ENCODE assay signal across 25 cellular contexts in genomic region chr13:102567857-102568256, GRCh38.
"Had no signal": no experiment of that assay in that cellular context is flagged by ENCODE, and none has a peak within 500 bp of the region (broad histone marks: within the 10 kb centered on the region; RNA-seq: fewer than 3 reads in every experiment).

No MANE protein-coding gene starts in this region.

- H3K27me3 ChIP-seq: esophagus muscularis mucosa, gastrocnemius medialis had no signal

- H3K4me1 Mint-ChIP-seq: activated naive CD4-positive, alpha-beta T cell treated with anti-CD3 and anti-CD28 coated beads, Interleukin-2, amount 50 U/mL, for 24 hours; naive B cell; stimulated activated effector memory CD8-positive, alpha-beta T cell treated with anti-CD3 and anti-CD28 coated beads, Interleukin-12 subunit alpha, Interleukin-12 subunit beta, amount 100 ng/mL, for 72 hours; stimulated activated naive CD8-positive, alpha-beta T cell treated with anti-CD3 and anti-CD28 coated beads, Interleukin-15, amount 100 ng/mL, for 72 hours had no signal

- DNase-seq: activated CD4-positive, alpha-beta memory T cell treated with anti-CD3 and anti-CD28 coated beads for 36 hours; activated CD4-positive, alpha-beta T cell treated with anti-CD3 and anti-CD28 coated beads for 48 hours; activated CD4-positive, CD25-positive, alpha-beta regulatory T cell; activated gamma-delta T cell treated with Interleukin-2 at 50 U/mL for 16 hours; activated T-cell treated with anti-CD3 and anti-CD28 coated beads for 4 hours; aorta; caudate nucleus; effector CD4-positive, alpha-beta T cell; gastrocnemius medialis; hippocampal formation; left cardiac atrium; mesenchymal stem cell; naive B cell; occipital lobe; small intestine; stimulated activated CD4-positive, alpha-beta T cell treated with anti-CD3 and anti-CD28 coated beads, Interleukin-2, amount 100 ng/mL, for 24 hours; stimulated activated naive CD8-positive, alpha-beta T cell treated with anti-CD3 and anti-CD28 coated beads, Interleukin-15, amount 100 ng/mL, for 72 hours; T-helper 9 cell; tibial artery had no signal

- H3K36me3 Mint-ChIP-seq: activated CD4-positive, alpha-beta memory T cell treated with anti-CD3 and anti-CD28 coated beads for 36 hours; activated naive CD4-positive, alpha-beta T cell treated with anti-CD3 and anti-CD28 coated beads, Interleukin-2, amount 50 U/mL, for 24 hours; brain; naive B cell; stimulated activated effector memory CD8-positive, alpha-beta T cell treated with anti-CD3 and anti-CD28 coated beads, Interleukin-12 subunit alpha, Interleukin-12 subunit beta, amount 100 ng/mL, for 72 hours had no signal

- H3K4me3 Mint-ChIP-seq: activated CD4-positive, alpha-beta memory T cell treated with anti-CD3 and anti-CD28 coated beads for 36 hours; activated naive CD4-positive, alpha-beta T cell treated with anti-CD3 and anti-CD28 coated beads, Interleukin-2, amount 50 U/mL, for 24 hours; brain; dendritic cell treated with granulocyte-macrophage colony-stimulating factor and Interleukin-4, amounts not matched to agents 40 ng/mL and 50 ng/mL, for 4 days; naive B cell; stimulated activated effector memory CD8-positive, alpha-beta T cell treated with anti-CD3 and anti-CD28 coated beads, Interleukin-12 subunit alpha, Interleukin-12 subunit beta, amount 100 ng/mL, for 72 hours; stimulated activated naive CD8-positive, alpha-beta T cell treated with anti-CD3 and anti-CD28 coated beads, Interleukin-15, amount 100 ng/mL, for 72 hours had no signal

- H3K9me3 Mint-ChIP-seq: activated CD4-positive, alpha-beta memory T cell treated with anti-CD3 and anti-CD28 coated beads for 36 hours; activated naive CD4-positive, alpha-beta T cell treated with anti-CD3 and anti-CD28 coated beads, Interleukin-2, amount 50 U/mL, for 24 hours; brain; dendritic cell treated with granulocyte-macrophage colony-stimulating factor and Interleukin-4, amounts not matched to agents 40 ng/mL and 50 ng/mL, for 4 days; naive B cell; stimulated activated effector memory CD8-positive, alpha-beta T cell treated with anti-CD3 and anti-CD28 coated beads, Interleukin-12 subunit alpha, Interleukin-12 subunit beta, amount 100 ng/mL, for 72 hours; stimulated activated naive CD8-positive, alpha-beta T cell treated with anti-CD3 and anti-CD28 coated beads, Interleukin-15, amount 100 ng/mL, for 72 hours had no signal

- H3K36me3 ChIP-seq: esophagus muscularis mucosa, gastrocnemius medialis, tibial artery had no signal

- H3K4me1 ChIP-seq: esophagus muscularis mucosa, gastrocnemius medialis, tibial artery had no signal

- H3K27ac ChIP-seq: esophagus muscularis mucosa, gastrocnemius medialis, tibial artery had no signal

- H3K9me3 ChIP-seq: esophagus muscularis mucosa, gastrocnemius medialis, tibial artery had no signal

- H3K27ac Mint-ChIP-seq: activated CD4-positive, alpha-beta memory T cell treated with anti-CD3 and anti-CD28 coated beads for 36 hours; activated naive CD4-positive, alpha-beta T cell treated with anti-CD3 and anti-CD28 coated beads, Interleukin-2, amount 50 U/mL, for 24 hours; brain; dendritic cell treated with granulocyte-macrophage colony-stimulating factor and Interleukin-4, amounts not matched to agents 40 ng/mL and 50 ng/mL, for 4 days; naive B cell; stimulated activated effector memory CD8-positive, alpha-beta T cell treated with anti-CD3 and anti-CD28 coated beads, Interleukin-12 subunit alpha, Interleukin-12 subunit beta, amount 100 ng/mL, for 72 hours; stimulated activated naive CD8-positive, alpha-beta T cell treated with anti-CD3 and anti-CD28 coated beads, Interleukin-15, amount 100 ng/mL, for 72 hours had no signal

- ATAC-seq: gastrocnemius medialis; left cardiac atrium; sciatic nerve; stimulated activated effector memory CD8-positive, alpha-beta T cell treated with anti-CD3 and anti-CD28 coated beads, Interleukin-12 subunit alpha, Interleukin-12 subunit beta, amount 100 ng/mL, for 72 hours; stimulated activated naive CD8-positive, alpha-beta T cell treated with anti-CD3 and anti-CD28 coated beads, Interleukin-15, amount 100 ng/mL, for 72 hours had no signal

- H3K4me3 ChIP-seq: esophagus muscularis mucosa, gastrocnemius medialis, tibial artery had no signal
